In genomic region chr2:219294356-219295351, GRCh38 we compare ENCODE assay signal across 8 cellular contexts. TPM values are rescaled to one million over a fixed set of nuclear protein-coding genes. Genes with fewer than 3 reads are reported as not detected.
A peak's percentile ranks its signal among the peaks of the same experiment; 100 is the strongest.
DNase-seq lines count a peak whose midpoint lies in the region; ATAC-seq and TF ChIP-seq lines count a peak whose summit lies in the region.

No MANE protein-coding gene starts in this region.

- H3K36me3 Mint-ChIP-seq in activated naive CD8-positive, alpha-beta T cell treated with anti-CD3 and anti-CD28 coated beads for 36 hours: no peaks in the 10 kb centered on the region

- H2AFZ ChIP-seq in GM23248: peak overlapping the region; percentile 89

- no peaks in the 10 kb centered on the region; the same call in 1 of the 2 replicates for H3K36me3 ChIP-seq in ES-I3 (ENCODE audit: insufficient read depth, low read length)
- H3K36me3 ChIP-seq in GM23248 (ENCODE audit: low read depth): no peaks in the 10 kb centered on the region
- no peaks in the 10 kb centered on the region for H3K36me3 ChIP-seq in heart right ventricle
- H3K36me3 ChIP-seq in upper lobe of right lung: no peaks in the 10 kb centered on the region

- H4K20me1 ChIP-seq in GM23248 (ENCODE audit: insufficient read depth): no peaks in the 10 kb centered on the region

- H3K4me1 ChIP-seq in ES-I3 (ENCODE audit: insufficient read depth, low read length) (no peaks in the 10 kb centered on the region), GM23248 (ENCODE audit: insufficient read depth) (0 out of 2 replicates have a peak, but pooled peaks cover 3% of the 10 kb centered on the region), heart right ventricle (peaks cover 3 to 24% (median 12%) of the 10 kb centered on the region in 9 donors), upper lobe of right lung (peaks cover 12% of the 10 kb centered on the region)

- H3K27ac Mint-ChIP-seq in activated naive CD8-positive, alpha-beta T cell treated with anti-CD3 and anti-CD28 coated beads for 36 hours: peak overlapping the region; percentile 71

- TF ChIP-seq CTCF in heart right ventricle (IDR thresholded peaks at IDR 0.05) (peak; percentile 99 to 100 (median 99)), upper lobe of right lung (IDR thresholded peaks at IDR 0.05) (peak; percentile 99)

- ATAC-seq in heart right ventricle (peak; percentile 86 to 92 (median 89)), upper lobe of right lung (peak; percentile 97)

- no peaks in the 10 kb centered on the region for H3K79me2 ChIP-seq in GM23248 (ENCODE audit: insufficient read depth)

- H3K4me1 Mint-ChIP-seq in activated naive CD8-positive, alpha-beta T cell treated with anti-CD3 and anti-CD28 coated beads for 36 hours: peaks cover 25% of the 10 kb centered on the region

- peak overlapping the region; percentile 76 for H3K4me2 ChIP-seq in GM23248 (ENCODE audit: unreplicated experiment)

- peak overlapping the region; percentile 94 for H3K9ac ChIP-seq in ES-I3 (ENCODE audit: low read depth, low read length)
- H3K9ac ChIP-seq in GM23248: peak overlapping the region; percentile 64

- H3K27me3 Mint-ChIP-seq in activated naive CD8-positive, alpha-beta T cell treated with anti-CD3 and anti-CD28 coated beads for 36 hours: no peaks in the 10 kb centered on the region

- H3K27ac ChIP-seq in GM23248: no peak overlapping the region
- peak overlapping the region; percentile 8 to 90 (median 82) for H3K27ac ChIP-seq in heart right ventricle
- peak overlapping the region; percentile 59 for H3K27ac ChIP-seq in upper lobe of right lung

- in situ Hi-C loops in GM23248 (cut with MboI): no loop called here

- peak overlapping the region; percentile 75 for H3K4me3 Mint-ChIP-seq in activated naive CD8-positive, alpha-beta T cell treated with anti-CD3 and anti-CD28 coated beads for 36 hours

- intact Hi-C loops in heart right ventricle (cut with DNase I): loop anchor here (1.0 to 10.0 kb wide), 16 partner anchors 15 to 240 kb away; partner anchors contain the start of genes NHEJ1 (in 4 of the 10), CNPPD1 (in 3 of the 10), DNAJB2 (in 3 of the 10) and RETREG2 (in 3 of the 10)
- intact Hi-C loops in posterior vena cava (cut with DNase I): loop anchor here (2.0 to 5.0 kb wide), 2 partner anchors 16 to 132 kb away; partner anchors contain the start of genes NHEJ1 (in 2 of the 2) and DNAJB2 (in 1 of the 2)
- intact Hi-C loops in upper lobe of right lung (cut with DNase I): loop anchor here (5.0 kb wide), 1 partner anchor 132 kb away; the partner anchor contains the start of gene NHEJ1

- DNase-seq in GM23248: peak; percentile 87
- DNase-seq in LHCN-M2 (ENCODE audit: low read depth): peak; percentile 53
- DNase-seq in SKM-1 (lab: John Stamatoyannopoulos, UW; ENCODE audit: unreplicated experiment): peak; percentile 74
- DNase-seq in activated naive CD8-positive, alpha-beta T cell treated with anti-CD3 and anti-CD28 coated beads for 36 hours: peak; percentile 91
- DNase-seq in heart right ventricle: peak; percentile 81 to 90
- peak; percentile 96 for DNase-seq in posterior vena cava (ENCODE audit: low spot score)
- peak; percentile 94 for DNase-seq in upper lobe of right lung

- no peaks in the 10 kb centered on the region for H3K9me3 ChIP-seq in ES-I3 (ENCODE audit: control insufficient read depth, insufficient read depth, low read length)
- no peaks in the 10 kb centered on the region for H3K9me3 ChIP-seq in GM23248 (ENCODE audit: low read depth)
- no peaks in the 10 kb centered on the region for H3K9me3 ChIP-seq in heart right ventricle
- no peaks in the 10 kb centered on the region for H3K9me3 ChIP-seq in upper lobe of right lung

- H3K4me3 ChIP-seq in GM23248: peak overlapping the region; percentile 71
- H3K4me3 ChIP-seq in heart right ventricle: peak overlapping the region; percentile 43 to 67 (median 62)
- peak overlapping the region; percentile 53 for H3K4me3 ChIP-seq in upper lobe of right lung

- H3K27me3 ChIP-seq in GM23248 (replicated peaks; ENCODE audit: insufficient read depth): no peaks in the 10 kb centered on the region
- peaks cover 0 to 13% (median 8%) of the 10 kb centered on the region in 7 donors for H3K27me3 ChIP-seq in heart right ventricle
- H3K27me3 ChIP-seq in upper lobe of right lung: peaks cover 6% of the 10 kb centered on the region

- WGBS in GM23248 (ENCODE audit: low coverage in 1 of 2, low lambda C conversion rate in 2 of 2, missing lambda C conversion rate in 2 of 2), 2 experiments: 14 to 17% methylated on average over 43 to 47 of the region's 67 CpGs
- WGBS in heart right ventricle, 2 donors: 6 to 8% methylated on average over 59 to 67 of the region's 67 CpGs

- H3K9me2 ChIP-seq in GM23248 (ENCODE audit: insufficient read depth): no peaks in the 10 kb centered on the region

- no peaks in the 10 kb centered on the region for H3F3A ChIP-seq in GM23248 (ENCODE audit: insufficient read depth)

- no peaks in the 10 kb centered on the region for H3K9me3 Mint-ChIP-seq in activated naive CD8-positive, alpha-beta T cell treated with anti-CD3 and anti-CD28 coated beads for 36 hours

RNA-seq across cellular contexts. Expression of gene PTPRN, which starts 14.5 kb away (rescaled TPM):
- total RNA-seq in GM23248 (2014; rRNA removed; shearing (Covaris generic)): 50.5 and 54.1 TPM in 2 replicates
- polyA plus RNA-seq in GM23248 (2016; fragmentation: Nextera tagmentation; extraction: Ambion mirVana): 29.2 and 30.5 TPM in 2 replicates
- 1.5 and 2.8 TPM in 2 replicates for total RNA-seq in LHCN-M2 (2014; rRNA removed)
- 1.1 TPM for polyA plus RNA-seq in LHCN-M2 (2012)
- total RNA-seq in activated naive CD8-positive, alpha-beta T cell treated with anti-CD3 and anti-CD28 coated beads for 36 hours: 1 to 10 TPM; 1.7 to 2.5 TPM
- total RNA-seq in heart right ventricle: under 1 TPM in 6 of 10 donors, not detected in 4; 0.26 to 0.51 (median 0.31) TPM
- under 1 TPM in 1 of 2 donors, not detected in 1; 0.09 TPM for polyA plus RNA-seq in heart right ventricle
- not detected for total RNA-seq in posterior vena cava
- total RNA-seq in upper lobe of right lung: not detected

RNA-seq across cellular contexts. Expression of gene DNAJB2, which starts 15.5 kb away (rescaled TPM):
- total RNA-seq in GM23248 (2014; rRNA removed; shearing (Covaris generic)): 50.5 and 53.7 TPM in 2 replicates
- polyA plus RNA-seq in GM23248 (2016; fragmentation: Nextera tagmentation; extraction: Ambion mirVana) (11.1 and 12.6 TPM in 2 replicates), heart right ventricle (100 to 1,000 TPM in 1 of 2 donors, 10 to 100 TPM in 1; 76.9 to 148 TPM)
- total RNA-seq in LHCN-M2 (2014; rRNA removed) (21.5 and 28.3 TPM in 2 replicates), heart right ventricle (10 to 100 TPM; 55.6 to 87.6 (median 83.1) TPM), posterior vena cava (10 to 100 TPM; 42.0 to 45.7 TPM), upper lobe of right lung (79.4 TPM)
- polyA plus RNA-seq in LHCN-M2 (2012): 43.0 TPM
- total RNA-seq in activated naive CD8-positive, alpha-beta T cell treated with anti-CD3 and anti-CD28 coated beads for 36 hours: 10 to 100 TPM; 43.8 to 47.5 TPM

RNA-seq across cellular contexts. Expression of gene RESP18, which starts 37.9 kb away (rescaled TPM):
- not detected in 2 replicates for total RNA-seq in GM23248 (2014; rRNA removed; shearing (Covaris generic))
- not detected in 2 replicates for polyA plus RNA-seq in GM23248 (2016; fragmentation: Nextera tagmentation; extraction: Ambion mirVana)
- not detected in 2 replicates for total RNA-seq in LHCN-M2 (2014; rRNA removed)
- polyA plus RNA-seq in LHCN-M2 (2012): not detected
- total RNA-seq in activated naive CD8-positive, alpha-beta T cell treated with anti-CD3 and anti-CD28 coated beads for 36 hours: not detected
- total RNA-seq in heart right ventricle: not detected
- polyA plus RNA-seq in heart right ventricle: not detected
- not detected for total RNA-seq in posterior vena cava
- total RNA-seq in upper lobe of right lung: not detected

RNA-seq across cellular contexts. Expression of gene TUBA4A, which starts 40.9 kb away (rescaled TPM):
- 14.3 and 27.1 TPM in 2 replicates for total RNA-seq in GM23248 (2014; rRNA removed; shearing (Covaris generic))
- polyA plus RNA-seq in GM23248 (2016; fragmentation: Nextera tagmentation; extraction: Ambion mirVana) (14.5 and 15.5 TPM in 2 replicates), heart right ventricle (100 to 1,000 TPM in 1 of 2 donors, 10 to 100 TPM in 1; 61.0 to 341 TPM)
- total RNA-seq in LHCN-M2 (2014; rRNA removed) (211 and 235 TPM in 2 replicates), heart right ventricle (100 to 1,000 TPM in 7 of 10 donors, 10 to 100 TPM in 3; 76.0 to 245 (median 145) TPM), posterior vena cava (10 to 100 TPM; 25.6 to 25.9 TPM), upper lobe of right lung (45.4 TPM)
- 191 TPM for polyA plus RNA-seq in LHCN-M2 (2012)
- 100 to 1,000 TPM; 208 to 212 TPM for total RNA-seq in activated naive CD8-positive, alpha-beta T cell treated with anti-CD3 and anti-CD28 coated beads for 36 hours

RNA-seq across cellular contexts. Expression of gene TUBA4B, which starts 41.6 kb away (rescaled TPM):
- total RNA-seq in GM23248 (2014; rRNA removed; shearing (Covaris generic)): not detected in 2 replicates
- not detected in 2 replicates for polyA plus RNA-seq in GM23248 (2016; fragmentation: Nextera tagmentation; extraction: Ambion mirVana)
- not detected in 2 replicates for total RNA-seq in LHCN-M2 (2014; rRNA removed)
- not detected for polyA plus RNA-seq in LHCN-M2 (2012)
- not detected for total RNA-seq in activated naive CD8-positive, alpha-beta T cell treated with anti-CD3 and anti-CD28 coated beads for 36 hours
- not detected for total RNA-seq in heart right ventricle
- not detected for polyA plus RNA-seq in heart right ventricle
- total RNA-seq in posterior vena cava: not detected
- total RNA-seq in upper lobe of right lung: not detected

Comparison
In these comparisons a context has a peak if more than half of its experiments do, and no peak if none do; other contexts are left out.
1. RNA of gene PTPRN, which starts 14.5 kb away (total RNA-seq): 50.5 to 54.1 TPM in GM23248; 1.5 to 2.8 TPM in LHCN-M2, 1.7 to 2.5 TPM in activated naive CD8-positive, alpha-beta T cell treated with anti-CD3 and anti-CD28 coated beads for 36 hours, 0.26 to 0.51 TPM in heart right ventricle, not detected in posterior vena cava and not detected in upper lobe of right lung (single experiment); every median in the first group is over 10 times any median in the second.
2. Peak in every context shown above with its lines, with median percentiles within 50 percentile points of each other: DNase-seq and H3K4me3 ChIP-seq.